ENCODE assay signal across 8 cellular contexts in the genomic region with DNA sequence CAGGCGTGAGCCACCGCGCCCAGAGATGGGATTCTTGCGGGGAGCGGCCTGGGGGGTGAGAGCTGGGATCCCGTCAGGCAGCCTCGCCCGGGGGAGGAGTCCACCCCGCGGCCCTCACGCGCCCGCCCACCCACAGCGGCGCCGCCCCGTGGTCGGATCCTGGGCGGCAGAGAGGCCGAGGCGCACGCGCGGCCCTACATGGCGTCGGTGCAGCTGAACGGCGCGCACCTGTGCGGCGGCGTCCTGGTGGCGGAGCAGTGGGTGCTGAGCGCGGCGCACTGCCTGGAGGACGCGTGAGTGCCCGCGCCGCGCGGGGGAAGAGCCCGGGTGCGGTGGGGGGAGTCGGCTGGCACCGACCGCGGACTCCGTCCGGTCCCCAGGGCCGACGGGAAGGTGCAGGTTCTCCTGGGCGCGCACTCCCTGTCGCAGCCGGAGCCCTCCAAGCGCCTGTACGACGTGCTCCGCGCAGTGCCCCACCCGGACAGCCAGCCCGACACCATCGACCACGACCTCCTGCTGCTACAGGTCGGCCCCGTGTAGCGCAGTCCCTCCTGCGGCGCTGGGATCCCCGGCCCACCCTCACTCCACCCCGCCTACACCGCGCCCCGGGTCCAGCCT. TPM values are rescaled to one million over a fixed set of nuclear protein-coding genes. Genes with fewer than 3 reads are reported as not detected.
A peak's percentile ranks its signal among the peaks of the same experiment; 100 is the strongest.
DNase-seq lines count a peak whose midpoint lies in the region; ATAC-seq and TF ChIP-seq lines count a peak whose summit lies in the region.

No MANE protein-coding gene starts in this region.

- WGBS in HUES64: 7% methylated on average over 76 of the region's 76 CpGs

- no peaks in the 10 kb centered on the region for H3K9me3 ChIP-seq in HUES64 (ENCODE audit: insufficient read depth, low read depth, low read length)
- no peaks in the 10 kb centered on the region for H3K9me3 ChIP-seq in breast epithelium

- TF ChIP-seq POLR2A in breast epithelium (IDR thresholded peaks at IDR 0.05): no peak

- peak; percentile 96 for DNase-seq in D341Med (ENCODE audit: low spot score)
- DNase-seq in T-helper 2 cell: peak; percentile 25 to 74 (median 41)
- DNase-seq in breast epithelium (ENCODE audit: low spot score in 2 of 2): peak in 1 of 2 donors; percentile 60
- DNase-seq in kidney tubule cell (ENCODE audit: low spot score): peak; percentile 75
- DNase-seq in stimulated activated CD4-positive, alpha-beta T cell treated with anti-CD3 and anti-CD28 coated beads, TNF-alpha, amount 100 ng/mL, for 24 hours (ENCODE audit: low read depth in 3 of 3): peak in 2 of 3 experiments; percentile 22 to 60

- no peak overlapping the region for H3K27ac ChIP-seq in HUES64 (ENCODE audit: low read depth, low read length)
- H3K27ac ChIP-seq in breast epithelium: peak overlapping the region in 1 of 2 donors; percentile 75

- H3K4me3 ChIP-seq in HUES64 (ENCODE audit: low read length): peak overlapping the region; percentile 53
- peak overlapping the region; percentile 49 to 77 (median 52) for H3K4me3 ChIP-seq in breast epithelium

- no peak for ATAC-seq in HG02623 (IDR thresholded peaks at IDR 0.05; ENCODE audit: unreplicated experiment)
- no peak for ATAC-seq in GM19351 (IDR thresholded peaks at IDR 0.05; ENCODE audit: unreplicated experiment)

- intact Hi-C loops in breast epithelium (cut with DNase I; ENCODE audit: low total_unique reads): no loop called here

- peaks cover 27% of the 10 kb centered on the region for H3K27me3 ChIP-seq in HUES64 (ENCODE audit: insufficient read depth, low read length)
- H3K27me3 ChIP-seq in breast epithelium: peaks cover 0 to 3% of the 10 kb centered on the region in 2 donors

- peak overlapping the region; percentile 31; the same call in 1 of the 2 replicates for H3K9ac ChIP-seq in HUES64 (ENCODE audit: low read depth, low read length)

- H3K4me1 ChIP-seq in HUES64 (ENCODE audit: insufficient read depth, low read length) (no peaks in the 10 kb centered on the region), breast epithelium (peaks cover 6 to 10% of the 10 kb centered on the region in 2 donors)

- peak in 1 of 3 donors; percentile 11 for TF ChIP-seq CTCF in breast epithelium (IDR thresholded peaks at IDR 0.05)

- H3K36me3 ChIP-seq in HUES64 (ENCODE audit: insufficient read depth, low read length) (no peaks in the 10 kb centered on the region), breast epithelium (no peaks in the 10 kb centered on the region)

RNA-seq across cellular contexts. Expression of a gene that starts 1.1 kb away (rescaled TPM):
- polyA plus RNA-seq in HUES64 (2013, experiment 1 of 2): 0.35 TPM
- polyA plus RNA-seq in HUES64 (2013, experiment 2 of 2): not detected
- 1,000 to 10,000 TPM in 1 of 3 donors, 100 to 1,000 TPM in 2; 345 to 6,770 (median 797) TPM for total RNA-seq in breast epithelium

RNA-seq across cellular contexts. Expression of a gene that starts 8.5 kb away (rescaled TPM):
- polyA plus RNA-seq in HUES64 (2013, experiment 1 of 2): not detected
- not detected for polyA plus RNA-seq in HUES64 (2013, experiment 2 of 2)
- 1 to 10 TPM in 2 of 3 donors, under 1 TPM in 1; 0.98 to 5.0 (median 1.0) TPM for total RNA-seq in breast epithelium

RNA-seq across cellular contexts. Expression of a gene that starts 19.8 kb away (rescaled TPM):
- not detected for polyA plus RNA-seq in HUES64 (2013, experiment 1 of 2)
- polyA plus RNA-seq in HUES64 (2013, experiment 2 of 2): not detected
- 1 to 10 TPM in 1 of 3 donors, under 1 TPM in 1, not detected in 1; 0.44 to 1.1 TPM for total RNA-seq in breast epithelium

RNA-seq across cellular contexts. Expression of a gene that starts 32.4 kb away (rescaled TPM):
- 53.6 TPM for polyA plus RNA-seq in HUES64 (2013, experiment 1 of 2)
- polyA plus RNA-seq in HUES64 (2013, experiment 2 of 2): 56.6 TPM
- 10 to 100 TPM; 14.9 to 33.1 (median 32.8) TPM for total RNA-seq in breast epithelium

RNA-seq across cellular contexts. Expression of a gene that starts 32.7 kb away (rescaled TPM):
- polyA plus RNA-seq in HUES64 (2013, experiment 1 of 2): under 0.01 TPM
- under 0.01 TPM for polyA plus RNA-seq in HUES64 (2013, experiment 2 of 2)
- total RNA-seq in breast epithelium: not detected
